In the genomic region with DNA sequence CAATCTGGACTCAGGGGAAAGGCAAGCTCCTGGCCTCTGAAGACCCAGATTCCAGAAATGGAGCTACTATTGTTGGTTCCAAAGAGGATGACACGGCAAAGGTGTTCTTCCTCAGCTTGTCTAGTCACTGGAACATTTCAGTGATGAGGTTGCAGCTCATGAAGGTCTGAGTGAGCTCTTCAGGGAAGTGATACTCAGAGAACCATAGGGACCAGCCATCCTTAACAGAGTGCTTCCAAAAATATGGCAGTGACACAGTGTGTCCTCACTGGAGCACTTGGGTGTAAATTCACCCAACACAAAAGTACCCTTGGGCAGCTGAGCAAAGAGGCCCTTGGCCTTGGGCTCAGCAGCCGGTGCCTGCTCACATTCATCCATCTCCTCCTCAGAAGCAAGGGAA, we compare ENCODE assay signal across 17 cellular contexts. TPM values are rescaled to one million over a fixed set of nuclear protein-coding genes. Genes with fewer than 3 reads are reported as not detected.
A peak's percentile ranks its signal among the peaks of the same experiment; 100 is the strongest.
DNase-seq lines count a peak whose midpoint lies in the region; ATAC-seq and TF ChIP-seq lines count a peak whose summit lies in the region.
"Had no signal": no experiment of that assay in that cellular context is flagged by ENCODE, and none has a peak within 500 bp of the region (broad histone marks: within the 10 kb centered on the region; RNA-seq: fewer than 3 reads in every experiment).

No MANE protein-coding gene starts in this region.

- H2AFZ ChIP-seq in PC-3 (ENCODE audit: low read length): no peak overlapping the region
- H2AFZ ChIP-seq: GM23338 had no signal

- peak overlapping the region; percentile 91 for H3K27ac ChIP-seq in PC-3 (ENCODE audit: low read length)
- H3K27ac ChIP-seq: BLaER1, C4-2B had no signal

- peak; percentile 58 for ATAC-seq in GM21529 (IDR thresholded peaks at IDR 0.05; ENCODE audit: unreplicated experiment)
- ATAC-seq in PC-3: no peak
- ATAC-seq in HG02642 (IDR thresholded peaks at IDR 0.05; ENCODE audit: poor library complexity, unreplicated experiment): no peak
- ATAC-seq: GM23338, HCT116 had no signal

- no peaks in the 10 kb centered on the region for H3K9me3 ChIP-seq in PC-3 (ENCODE audit: low read length)

- H3K4me1 ChIP-seq in PC-3 (ENCODE audit: insufficient read depth, low read length): peaks cover 32% of the 10 kb centered on the region
- H3K4me1 ChIP-seq: BLaER1 had no signal

- H3K4me3 ChIP-seq in PC-3 (ENCODE audit: low read length): no peak overlapping the region
- H3K4me3 ChIP-seq: BLaER1, GM23338 had no signal

- no peaks in the 10 kb centered on the region for H3F3A ChIP-seq in PC-3 (ENCODE audit: low read length, unreplicated experiment)

- intact Hi-C loops in PC-3 (cut with micrococcal nuclease): no loop called here

- no peaks in the 10 kb centered on the region for H4K20me1 ChIP-seq in PC-3 (ENCODE audit: low read length)
- H4K20me1 ChIP-seq: BLaER1 had no signal

- no peaks in the 10 kb centered on the region for H3K36me3 ChIP-seq in PC-3 (ENCODE audit: low read depth, low read length)
- H3K36me3 ChIP-seq: BLaER1 had no signal

- no TSS peak for BruUV-seq in PC-3 (replicated peaks; lab: Mats Ljungman, UMichigan)

- no peaks in the 10 kb centered on the region for H3K79me2 ChIP-seq in PC-3 (ENCODE audit: low read length)

- peak overlapping the region; percentile 7; the same call in 1 of the 2 replicates for H3K4me2 ChIP-seq in PC-3 (ENCODE audit: low read length)
- H3K4me2 ChIP-seq: BLaER1, GM23338 had no signal

- no peak for TF ChIP-seq CTCF in PC-3 (conservative IDR thresholded peaks at IDR 0.05; ENCODE audit: low read depth, low read length)

- POLR2A ChIA-PET in PC-3 (lab: Charles Lee; ENCODE audit: unreplicated experiment): no interaction called here

- H3K9ac ChIP-seq in PC-3 (ENCODE audit: low read length): no peak overlapping the region
- H3K9ac ChIP-seq: BLaER1 had no signal

- DNase-seq in DMS53 (lab: John Stamatoyannopoulos, UW) (peak; percentile 9), DMS53 treated with DMSO at 0.1 percent for 48 hours (lab: John Stamatoyannopoulos, UW; ENCODE audit: unreplicated experiment) (no peak), PC-3 (no peak)
- DNase-seq in stimulated activated CD4-positive, alpha-beta T cell treated with anti-CD3 and anti-CD28 coated beads, Interleukin-4, amount 100 ng/mL, for 24 hours: no peak
- DNase-seq: CD4-positive, alpha-beta T cell; CD8-positive, alpha-beta memory T cell; DMS 273 treated with DMSO at 0.1 percent for 48 hours; DND-41; H9 had no signal

- no peaks in the 10 kb centered on the region for H3K9me2 ChIP-seq in PC-3 (replicated peaks; ENCODE audit: low read length)

- CTCF ChIA-PET in PC-3 (lab: Charles Lee): no interaction called here

- no peaks in the 10 kb centered on the region for H3K27me3 ChIP-seq in PC-3 (ENCODE audit: low read length)
- H3K27me3 ChIP-seq: BLaER1 had no signal

RNA-seq across cellular contexts. Expression of a gene that starts 46.3 kb away (rescaled TPM):
- 78.0 and 144 TPM in 2 replicates for total RNA-seq in PC-3 (2014; rRNA removed)
- total RNA-seq: B cell; CD8-positive, alpha-beta memory T cell; H4 had no signal
